Comparison of ENCODE assay signal across 15 cellular contexts in genomic region chr17:62038248-62038647, GRCh38.
"Had no signal": no experiment of that assay in that cellular context is flagged by ENCODE, and none has a peak within 500 bp of the region (broad histone marks: within the 10 kb centered on the region; RNA-seq: fewer than 3 reads in every experiment).

No MANE protein-coding gene starts in this region.

- H3K9me3 ChIP-seq: esophagus muscularis mucosa, testis, tibial nerve had no signal

- H3K27me3 ChIP-seq: esophagus muscularis mucosa, hepatocyte, testis, tibial nerve had no signal

- H3K4me3 ChIP-seq: esophagus muscularis mucosa, hepatocyte, testis, tibial nerve had no signal

- H3K27ac ChIP-seq: epithelial cell of prostate, esophagus muscularis mucosa, hepatocyte, testis, tibial nerve had no signal

- DNase-seq: effector memory CD4-positive, alpha-beta T cell; head of caudate nucleus; left colon; naive thymus-derived CD4-positive, alpha-beta T cell; nephron progenitor cell; stimulated activated CD4-positive, alpha-beta T cell treated with anti-CD3 and anti-CD28 coated beads, Interleukin-2, amount 100 ng/mL, for 24 hours; stimulated activated CD4-positive, alpha-beta T cell treated with anti-CD3 and anti-CD28 coated beads, Interleukin-4, amount 100 ng/mL, for 4 hours; stimulated activated naive B cell treated with anti-CD40 and anti-IgM and Interleukin-4, amounts not matched to agents 10 μg/mL and 1 μg/mL and 100 μg/mL, for 72 hours; stimulated activated naive CD8-positive, alpha-beta T cell treated with anti-CD3 and anti-CD28 coated beads, Interleukin-15, amount 100 ng/mL, for 72 hours; testis had no signal

- H3K4me1 ChIP-seq: testis had no signal

- ATAC-seq: left colon; naive thymus-derived CD4-positive, alpha-beta T cell; sciatic nerve; stimulated activated naive B cell treated with anti-CD40 and anti-IgM and Interleukin-4, amounts not matched to agents 10 μg/mL and 1 μg/mL and 100 μg/mL, for 72 hours; stimulated activated naive CD8-positive, alpha-beta T cell treated with anti-CD3 and anti-CD28 coated beads, Interleukin-15, amount 100 ng/mL, for 72 hours had no signal
